ENCODE assay signal across 12 cellular contexts in the genomic region with DNA sequence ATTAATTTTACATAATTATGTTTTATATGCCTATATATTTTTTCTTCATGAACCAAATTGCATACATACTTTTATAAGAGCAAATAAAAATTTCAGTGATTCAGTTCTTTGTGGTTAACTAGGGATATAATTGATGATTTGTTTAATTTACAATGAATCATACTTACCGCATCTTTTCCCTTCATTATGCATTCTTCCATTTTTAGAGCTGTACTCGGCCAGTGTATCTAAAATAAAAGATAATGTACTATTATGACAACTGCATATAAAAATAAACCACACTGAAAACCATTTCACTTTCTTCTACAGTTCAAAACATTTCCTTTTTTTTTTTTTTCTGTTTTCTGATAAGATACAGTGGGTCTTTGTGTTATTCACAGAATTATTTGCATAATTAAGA.
A peak's percentile ranks its signal among the peaks of the same experiment; 100 is the strongest.
DNase-seq lines count a peak whose midpoint lies in the region; ATAC-seq and TF ChIP-seq lines count a peak whose summit lies in the region.
"Had no signal": no experiment of that assay in that cellular context is flagged by ENCODE, and none has a peak within 500 bp of the region (broad histone marks: within the 10 kb centered on the region; RNA-seq: fewer than 3 reads in every experiment).

No MANE protein-coding gene starts in this region.

- ATAC-seq in GM21737 (IDR thresholded peaks at IDR 0.05; ENCODE audit: unreplicated experiment): no peak
- ATAC-seq: natural killer cell; stimulated activated naive CD8-positive, alpha-beta T cell treated with anti-CD3 and anti-CD28 coated beads, Interleukin-15, Interleukin-2, amounts not matched to agents 100 U/mL and 50 U/mL, for 24 hours had no signal

- H3K27me3 ChIP-seq in mammary epithelial cell (ENCODE audit: insufficient read depth, low read length) (no peaks in the 10 kb centered on the region), breast epithelium (no peaks in the 10 kb centered on the region), SJCRH30 (no peaks in the 10 kb centered on the region)

- no peak for TF ChIP-seq CTCF in mammary epithelial cell (conservative IDR thresholded peaks at IDR 0.05 in 1 of 2, IDR thresholded peaks at IDR 0.05 in 1 of 2; ENCODE audit: extremely low read depth in 1 of 2, insufficient read depth in 1 of 2, low read depth in 1 of 2, low read length in 2 of 2)
- TF ChIP-seq CTCF in breast epithelium (IDR thresholded peaks at IDR 0.05): no peak

- no peaks in the 10 kb centered on the region for H3K9me3 ChIP-seq in mammary epithelial cell (replicated peaks; ENCODE audit: insufficient read depth, low read length)
- H3K9me3 ChIP-seq in breast epithelium: no peaks in the 10 kb centered on the region
- H3K9me3 ChIP-seq in SJCRH30 (replicated peaks): no peaks in the 10 kb centered on the region

- in situ Hi-C loops in mammary epithelial cell (cut with MboI; ENCODE audit: low sequenced_read_pairs in 2 of 2): no loop called here

- H3K4me3 ChIP-seq in mammary epithelial cell (replicated peaks in 1 of 3; ENCODE audit: insufficient read depth in 1 of 3, low read depth in 2 of 3, low read length in 3 of 3) (peak overlapping the region in 1 of 3 experiments; percentile 14), breast epithelium (no peak overlapping the region), SJCRH30 (no peak overlapping the region)

- H3K27ac ChIP-seq in mammary epithelial cell (ENCODE audit: insufficient read depth, low read depth, low read length): peak overlapping the region; percentile 66
- H3K27ac ChIP-seq in breast epithelium: no peak overlapping the region
- peak overlapping the region; percentile 53 for H3K27ac ChIP-seq in SJCRH30
- H3K27ac ChIP-seq: 22Rv1 had no signal

- DNase-seq in mammary epithelial cell: peak; percentile 57
- no peak for DNase-seq in breast epithelium (ENCODE audit: low spot score in 2 of 2)
- no peak for DNase-seq in SJCRH30
- peak; percentile 78 for DNase-seq in fibroblast of peridontal ligament (ENCODE audit: extremely low read depth)
- DNase-seq in NCI-H187 (lab: John Stamatoyannopoulos, UW): no peak
- DNase-seq in retina: no peak
- no peak for DNase-seq in OCI-M1 (lab: John Stamatoyannopoulos, UW)
- DNase-seq: activated effector memory CD4-positive, alpha-beta T cell treated with Interleukin-2 at 50 U/mL for 16 hours; natural killer cell; stimulated activated naive CD8-positive, alpha-beta T cell treated with anti-CD3 and anti-CD28 coated beads, Interleukin-15, Interleukin-2, amounts not matched to agents 100 U/mL and 50 U/mL, for 24 hours had no signal

- H3K79me2 ChIP-seq in mammary epithelial cell (ENCODE audit: insufficient read depth, low read length): no peaks in the 10 kb centered on the region

- WGBS in mammary epithelial cell (ENCODE audit: low coverage, missing lambda C conversion rate): 0% methylated on average over 2 of the region's 2 CpGs

- TF ChIP-seq POLR2A in breast epithelium (IDR thresholded peaks at IDR 0.05): no peak

- H3K4me1 ChIP-seq in mammary epithelial cell (ENCODE audit: insufficient read depth, low read length): peaks cover 16% of the 10 kb centered on the region
- H3K4me1 ChIP-seq in breast epithelium: no peaks in the 10 kb centered on the region
- peaks cover 11% of the 10 kb centered on the region for H3K4me1 ChIP-seq in SJCRH30

- H3K4me2 ChIP-seq in mammary epithelial cell (ENCODE audit: insufficient read depth, low read depth, low read length): peak overlapping the region; percentile 76

- H3K36me3 ChIP-seq in mammary epithelial cell (ENCODE audit: insufficient read depth, low read length) (no peaks in the 10 kb centered on the region), breast epithelium (no peaks in the 10 kb centered on the region), SJCRH30 (no peaks in the 10 kb centered on the region)

- CTCF ChIA-PET in mammary epithelial cell (lab: Charles Lee; ENCODE audit: low non-redundant PET): interaction anchor here (0.6 kb wide), 1 partner anchor 1995 kb away, joined by 5 read pairs; no protein-coding TSS in a partner anchor

- no peak overlapping the region for H3K9ac ChIP-seq in mammary epithelial cell (ENCODE audit: insufficient read depth, low read length)

- H2AFZ ChIP-seq in mammary epithelial cell (ENCODE audit: low read depth, low read length): no peak overlapping the region

- H4K20me1 ChIP-seq in mammary epithelial cell (ENCODE audit: insufficient read depth, low read length): no peaks in the 10 kb centered on the region

- BruUV-seq in mammary epithelial cell (replicated peaks; lab: Mats Ljungman, UMichigan): no TSS peak

- dilution Hi-C loops in mammary epithelial cell (cut with HindIII; ENCODE audit: low sequenced_read_pairs): no loop called here

- intact Hi-C loops in mammary epithelial cell (cut with micrococcal nuclease) (loop anchor here (10.0 kb wide), 1 partner anchor 54 kb away; no protein-coding TSS in a partner anchor), breast epithelium (cut with DNase I; ENCODE audit: low total_unique reads) (no loop called here)

Comparison
In these comparisons a context has a peak if more than half of its experiments do, and no peak if none do; other contexts are left out.
1. DNase-seq: peak in mammary epithelial cell (single experiment) and fibroblast of peridontal ligament (single experiment); none in breast epithelium (0 of 2), SJCRH30 (0 of 2), NCI-H187 (0 of 2), retina (single experiment) and OCI-M1 (single experiment).
2. H3K27ac ChIP-seq: peak in mammary epithelial cell (single experiment) and SJCRH30 (single experiment); none in breast epithelium (0 of 2).